1 cellular context compared by ENCODE assay signal in genomic region chr19:12722566-12723382, GRCh38.
TF ChIP-seq lines count a peak whose summit lies in the region.

No MANE protein-coding gene starts in this region.

TF ChIP-seq in HepG2, 621 proteins besides CTCF, POLR2A, EP300 and RAD21 (continued from another document and continues in another):
- TF ChIP-seq ZNF318 (CRISPR knock-in tag; IDR thresholded peaks at IDR 0.05) (0 out of 2 replicates have a peak, but pooled peaks have one; percentile 48), PAF1 (CRISPR knock-in tag; IDR thresholded peaks at IDR 0.05) (no peak), EHMT2 (IDR thresholded peaks at IDR 0.05; ENCODE audit: borderline replicate concordance, low read depth, low read length) (no peak), ONECUT2 (CRISPR knock-in tag; IDR thresholded peaks at IDR 0.05) (no peak), ZNF780A (CRISPR knock-in tag; IDR thresholded peaks at IDR 0.05) (no peak), ZNF512 (CRISPR knock-in tag; IDR thresholded peaks at IDR 0.05) (no peak), CERS6 (CRISPR knock-in tag; IDR thresholded peaks at IDR 0.05) (no peak), HNRNPH1 (optimal IDR thresholded peaks at IDR 0.05; ENCODE audit: low read depth, low read length) (no peak), FOSL1 (CRISPR knock-in tag; IDR thresholded peaks at IDR 0.05; ENCODE audit: borderline replicate concordance) (no peak), MED1 (CRISPR knock-in tag; IDR thresholded peaks at IDR 0.05) (peak; percentile 42), ARID5B (CRISPR knock-in tag; IDR thresholded peaks at IDR 0.05) (peak; percentile 37; the same call in 1 of the 2 replicates), FOXK1 (CRISPR knock-in tag; IDR thresholded peaks at IDR 0.05; ENCODE audit: borderline replicate concordance, low read depth) (peak; percentile 91; the same call in 1 of the 2 replicates), PHF5A (CRISPR knock-in tag; IDR thresholded peaks at IDR 0.05; ENCODE audit: low read depth, unreplicated experiment) (peak; percentile 82), ZNF296 (CRISPR knock-in tag; conservative IDR thresholded peaks at IDR 0.05) (no peak), ZNF136 (CRISPR knock-in tag; IDR thresholded peaks at IDR 0.05; ENCODE audit: low read depth) (no peak), FOXK2 (IDR thresholded peaks at IDR 0.05) (peak; percentile 39; the same call in 1 of the 2 replicates), NCOR1 (IDR thresholded peaks at IDR 0.05; ENCODE audit: borderline replicate concordance, low read length) (no peak), ZNF746 (CRISPR knock-in tag; IDR thresholded peaks at IDR 0.05) (no peak), ZNF383 (CRISPR knock-in tag; IDR thresholded peaks at IDR 0.05; ENCODE audit: borderline replicate concordance) (no peak), ZNF337 (CRISPR knock-in tag; IDR thresholded peaks at IDR 0.05; ENCODE audit: borderline replicate concordance, low read depth) (no peak), ZFP41 (CRISPR knock-in tag; IDR thresholded peaks at IDR 0.05; ENCODE audit: borderline replicate concordance) (no peak), ZNF512B (CRISPR knock-in tag; IDR thresholded peaks at IDR 0.05; ENCODE audit: borderline replicate concordance) (no peak), ZNF468 (CRISPR knock-in tag; IDR thresholded peaks at IDR 0.05) (no peak), MBNL3 (CRISPR knock-in tag; conservative IDR thresholded peaks at IDR 0.05) (no peak), CREBL2 (CRISPR knock-in tag; IDR thresholded peaks at IDR 0.05; ENCODE audit: borderline replicate concordance) (no peak), ZNF207 (IDR thresholded peaks at IDR 0.05; ENCODE audit: borderline replicate concordance) (peak; percentile 91; the same call in 1 of the 2 replicates), ZNF253 (CRISPR knock-in tag; IDR thresholded peaks at IDR 0.05; ENCODE audit: borderline replicate concordance) (no peak), ZNF850 (CRISPR knock-in tag; conservative IDR thresholded peaks at IDR 0.05) (no peak), MXD4 (CRISPR knock-in tag; IDR thresholded peaks at IDR 0.05) (peak; percentile 89), ZNF691 (CRISPR knock-in tag; IDR thresholded peaks at IDR 0.05; ENCODE audit: borderline replicate concordance, low read depth) (no peak), IRF1 (CRISPR knock-in tag; IDR thresholded peaks at IDR 0.05; ENCODE audit: low read depth) (0 out of 2 replicates have a peak, but pooled peaks have one; percentile 43), MAZ (IDR thresholded peaks at IDR 0.05; ENCODE audit: borderline replicate concordance, low read depth, low read length) (no peak), MAZ (CRISPR knock-in tag; IDR thresholded peaks at IDR 0.05; ENCODE audit: low read depth) (no peak), THAP11 (CRISPR knock-in tag; IDR thresholded peaks at IDR 0.05) (peak; percentile 96), JUND (CRISPR knock-in tag; IDR thresholded peaks at IDR 0.05) (0 out of 2 replicates have a peak, but pooled peaks have one; percentile 53), EED (CRISPR knock-in tag; IDR thresholded peaks at IDR 0.05) (no peak), ZNF280B (CRISPR knock-in tag; IDR thresholded peaks at IDR 0.05; ENCODE audit: borderline replicate concordance) (no peak), TOE1 (CRISPR knock-in tag; IDR thresholded peaks at IDR 0.05) (no peak), ZNF652 (CRISPR knock-in tag; IDR thresholded peaks at IDR 0.05; ENCODE audit: borderline replicate concordance, low read depth) (no peak), SMARCE1 (IDR thresholded peaks at IDR 0.05; ENCODE audit: borderline replicate concordance) (no peak), IRX3 (CRISPR knock-in tag; IDR thresholded peaks at IDR 0.05; ENCODE audit: borderline replicate concordance, low read depth) (no peak), EEA1 (CRISPR knock-in tag; IDR thresholded peaks at IDR 0.05; ENCODE audit: borderline replicate concordance) (no peak)
